27 cellular contexts compared by ENCODE assay signal in genomic region chr4:20333141-20333690, GRCh38.
DNase-seq lines count a peak whose midpoint lies in the region; ATAC-seq and TF ChIP-seq lines count a peak whose summit lies in the region.
"Had no signal": no experiment of that assay in that cellular context is flagged by ENCODE, and none has a peak within 500 bp of the region (broad histone marks: within the 10 kb centered on the region; RNA-seq: fewer than 3 reads in every experiment).

No MANE protein-coding gene starts in this region.

- DNase-seq in cardiac muscle cell (ENCODE audit: low read depth in 1 of 2, low spot score in 1 of 2) (no peak), cardiac septum (ENCODE audit: low spot score) (no peak), dorsolateral prefrontal cortex (no peak), neural crest cell (ENCODE audit: low read depth, low spot score) (no peak), SHP77 treated with DMSO at 0.1 percent for 48 hours (lab: John Stamatoyannopoulos, UW) (no peak), PC-3 (no peak)
- no peak for DNase-seq in activated CD4-positive, alpha-beta T cell treated with anti-CD3 and anti-CD28 coated beads for 48 hours
- no peak for DNase-seq in effector memory CD4-positive, alpha-beta T cell
- DNase-seq: 8988T; ACHN; BE2C; CD8-positive, alpha-beta memory T cell; DMS 273 treated with DMSO at 0.1 percent for 48 hours; DMS79; EL; GF-D8; GOT3; NCI-H1048; NCI-H1694 treated with DMSO at 0.1 percent for 48 hours; NCI-H2081 treated with DMSO at 0.1 percent for 48 hours; NCI-H524 treated with DMSO at 0.1 percent for 48 hours; NCI-H82; Right ventricle myocardium superior; RPMI8226 had no signal

- H3K9ac ChIP-seq in PC-3 (ENCODE audit: low read length) = no peak overlapping the region

- H3K9me2 ChIP-seq in PC-3 (replicated peaks; ENCODE audit: low read length) = no peaks in the 10 kb centered on the region

- no TSS peak for BruUV-seq in PC-3 (replicated peaks; lab: Mats Ljungman, UMichigan)

- CTCF ChIA-PET in PC-3 (lab: Charles Lee) = no interaction called here

- POLR2A ChIA-PET in PC-3 (lab: Charles Lee; ENCODE audit: unreplicated experiment) = no interaction called here

- peaks cover 11% of the 10 kb centered on the region for H3K4me1 Mint-ChIP-seq in neural crest cell
- H3K4me1 Mint-ChIP-seq: CD14-positive monocyte; CD8-positive, alpha-beta memory T cell had no signal

- H3K9me3 ChIP-seq in cardiac muscle cell (ENCODE audit: low read depth) = no peaks in the 10 kb centered on the region
- no peaks in the 10 kb centered on the region for H3K9me3 ChIP-seq in effector memory CD4-positive, alpha-beta T cell (ENCODE audit: control insufficient read depth, low read length)
- no peaks in the 10 kb centered on the region for H3K9me3 ChIP-seq in PC-3 (ENCODE audit: low read length)
- H3K9me3 ChIP-seq: BE2C had no signal

- H3K27ac Mint-ChIP-seq in neural crest cell (ENCODE audit: unreplicated experiment) = peak overlapping the region; percentile 9
- H3K27ac Mint-ChIP-seq: CD14-positive monocyte; CD8-positive, alpha-beta memory T cell had no signal

- no peak for TF ChIP-seq CTCF in cardiac muscle cell (IDR thresholded peaks at IDR 0.05; ENCODE audit: low read depth, low read length)
- no peak for TF ChIP-seq CTCF in dorsolateral prefrontal cortex (IDR thresholded peaks at IDR 0.05 in 54 of 56, conservative IDR thresholded peaks at IDR 0.05 in 2 of 56; ENCODE audit: low read depth in 1 of 56, partially characterized antibody in 56 of 56)
- TF ChIP-seq CTCF in neural crest cell (conservative IDR thresholded peaks at IDR 0.05) = no peak
- TF ChIP-seq CTCF in PC-3 (conservative IDR thresholded peaks at IDR 0.05; ENCODE audit: low read depth, low read length) = no peak

- H3K4me1 ChIP-seq in cardiac muscle cell (ENCODE audit: low read depth) (peaks cover 5% of the 10 kb centered on the region), PC-3 (ENCODE audit: insufficient read depth, low read length) (no peaks in the 10 kb centered on the region)
- no peaks in the 10 kb centered on the region for H3K4me1 ChIP-seq in effector memory CD4-positive, alpha-beta T cell (ENCODE audit: control insufficient read depth, insufficient read depth, low read length, poor library complexity, severe bottlenecking)
- H3K4me1 ChIP-seq: BE2C had no signal

- no peak overlapping the region for H3K4me2 ChIP-seq in PC-3 (ENCODE audit: low read length)

- H3K4me3 ChIP-seq in cardiac muscle cell (no peak overlapping the region), dorsolateral prefrontal cortex (peak overlapping the region in 5 of 59 donors; percentile 2 to 25 (median 8)), PC-3 (ENCODE audit: low read length) (no peak overlapping the region)
- no peak overlapping the region for H3K4me3 ChIP-seq in effector memory CD4-positive, alpha-beta T cell (ENCODE audit: insufficient read depth, low read depth, low read length, poor library complexity, severe bottlenecking)

- ATAC-seq in PC-3 = no peak
- ATAC-seq: HCT116 had no signal

- no peaks in the 10 kb centered on the region for H3F3A ChIP-seq in PC-3 (ENCODE audit: low read length, unreplicated experiment)

- no peaks in the 10 kb centered on the region for H3K36me3 ChIP-seq in cardiac muscle cell
- H3K36me3 ChIP-seq in effector memory CD4-positive, alpha-beta T cell (ENCODE audit: control insufficient read depth, insufficient read depth, low read length) = no peaks in the 10 kb centered on the region
- no peaks in the 10 kb centered on the region for H3K36me3 ChIP-seq in PC-3 (ENCODE audit: low read depth, low read length)
- H3K36me3 ChIP-seq: BE2C had no signal

- no peak overlapping the region for H2AFZ ChIP-seq in PC-3 (ENCODE audit: low read length)

- intact Hi-C loops in cardiac septum (cut with DNase I) = no loop called here
- intact Hi-C loops in dorsolateral prefrontal cortex (cut with DNase I) = no loop called here
- intact Hi-C loops in PC-3 (cut with micrococcal nuclease) = no loop called here

- peak overlapping the region; percentile 36 for H3K27ac ChIP-seq in cardiac muscle cell
- peak overlapping the region in 36 of 59 donors; percentile 1 to 70 (median 34) for H3K27ac ChIP-seq in dorsolateral prefrontal cortex
- H3K27ac ChIP-seq in effector memory CD4-positive, alpha-beta T cell (ENCODE audit: insufficient read depth, low read length, poor library complexity, severe bottlenecking) = no peak overlapping the region
- H3K27ac ChIP-seq in PC-3 (ENCODE audit: low read length) = no peak overlapping the region
- H3K27ac ChIP-seq: HL-60 had no signal

- no peak overlapping the region for H3K4me3 Mint-ChIP-seq in neural crest cell
- H3K4me3 Mint-ChIP-seq: CD14-positive monocyte; CD8-positive, alpha-beta memory T cell had no signal

- H3K79me2 ChIP-seq in PC-3 (ENCODE audit: low read length) = peaks cover 46% of the 10 kb centered on the region

- H3K27me3 ChIP-seq in cardiac muscle cell = no peaks in the 10 kb centered on the region
- no peaks in the 10 kb centered on the region for H3K27me3 ChIP-seq in dorsolateral prefrontal cortex
- no peaks in the 10 kb centered on the region for H3K27me3 ChIP-seq in effector memory CD4-positive, alpha-beta T cell (replicated peaks; ENCODE audit: control insufficient read depth, insufficient read depth, low read length, poor library complexity, severe bottlenecking)
- H3K27me3 ChIP-seq in PC-3 (ENCODE audit: low read length) = no peaks in the 10 kb centered on the region

- H3K27me3 Mint-ChIP-seq in neural crest cell (ENCODE audit: low read depth) = no peaks in the 10 kb centered on the region
- H3K27me3 Mint-ChIP-seq: CD8-positive, alpha-beta memory T cell had no signal

- H3K9me3 Mint-ChIP-seq in neural crest cell = peaks cover 8% of the 10 kb centered on the region

- no peaks in the 10 kb centered on the region for H3K36me3 Mint-ChIP-seq in neural crest cell (ENCODE audit: low read depth)
- H3K36me3 Mint-ChIP-seq: CD14-positive monocyte; CD8-positive, alpha-beta memory T cell had no signal

- no peaks in the 10 kb centered on the region for H4K20me1 ChIP-seq in PC-3 (ENCODE audit: low read length)

Comparison
In these comparisons a context has a peak if more than half of its experiments do, and no peak if none do; other contexts are left out.
1. H3K27ac ChIP-seq: peak in cardiac muscle cell (single experiment) and dorsolateral prefrontal cortex (36 of 59); none in effector memory CD4-positive, alpha-beta T cell (single experiment) and PC-3 (single experiment).